Comparison of ENCODE assay signal across 24 cellular contexts in the genomic region with DNA sequence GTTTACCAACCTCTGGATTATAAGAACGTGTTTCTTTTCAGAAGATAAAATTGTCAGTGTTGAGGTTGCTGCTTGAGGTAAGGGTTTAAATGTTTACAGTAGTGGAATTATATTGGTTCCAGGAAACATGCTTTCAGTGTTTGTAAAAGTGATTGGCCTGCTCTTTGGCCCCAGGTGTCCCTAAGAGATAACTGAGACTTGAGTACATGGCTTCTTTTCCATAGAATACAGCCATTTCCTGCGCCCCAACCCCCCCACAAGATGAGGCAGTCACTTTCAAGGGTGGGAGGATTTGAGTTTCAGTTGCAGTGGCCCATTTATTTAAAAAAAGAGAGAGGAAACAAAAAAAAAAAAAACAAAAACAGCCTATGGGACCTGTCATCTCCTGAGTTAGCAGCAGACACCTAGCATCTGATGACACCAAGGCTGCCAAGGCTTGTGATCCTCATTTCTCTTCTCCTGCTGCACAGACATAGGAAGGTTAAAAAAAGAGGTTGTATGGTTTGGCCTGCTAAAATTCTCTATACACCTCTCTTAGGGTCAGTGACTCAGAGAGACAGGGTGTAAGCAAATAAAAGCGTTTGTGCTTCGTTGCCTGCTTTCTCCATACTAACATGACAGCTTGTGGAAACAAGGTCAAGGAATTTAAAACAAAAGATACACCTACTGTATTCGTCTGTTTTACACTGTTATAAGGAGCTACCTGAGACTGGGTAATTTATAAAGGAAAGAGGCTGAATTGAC. TPM values are rescaled to one million over a fixed set of nuclear protein-coding genes. Genes with fewer than 3 reads are reported as not detected.
"Had no signal": no experiment of that assay in that cellular context is flagged by ENCODE, and none has a peak within 500 bp of the region (broad histone marks: within the 10 kb centered on the region; RNA-seq: fewer than 3 reads in every experiment).

No MANE protein-coding gene starts in this region.

- DNase-seq: effector memory CD4-positive, alpha-beta T cell; gastrocnemius medialis; glutamatergic neuron; left ventricle myocardium inferior; mesenchymal stem cell; naive thymus-derived CD8-positive, alpha-beta T cell; posterior cingulate gyrus; sigmoid colon; stimulated activated CD4-positive, alpha-beta T cell treated with anti-CD3 and anti-CD28 coated beads, Interleukin-2, amount 100 ng/mL, for 48 hours; stimulated activated naive CD4-positive, alpha-beta T cell treated with Interleukin-2 at 50 U/mL for 16 hours had no signal

- H3K9me3 Mint-ChIP-seq: central memory CD8-positive, alpha-beta T cell; type B pancreatic cell had no signal

- H3K27ac ChIP-seq: epithelial cell of prostate, esophagus muscularis mucosa, gastrocnemius medialis, left ventricle myocardium inferior, neutrophil, sigmoid colon, skin epidermis, vagina had no signal

- H3K36me3 ChIP-seq: esophagus muscularis mucosa, gastrocnemius medialis, left ventricle myocardium inferior, neutrophil, sigmoid colon, vagina had no signal

- ATAC-seq: gastrocnemius medialis; naive thymus-derived CD8-positive, alpha-beta T cell had no signal

- H3K27ac Mint-ChIP-seq: naive thymus-derived CD8-positive, alpha-beta T cell; type B pancreatic cell had no signal

- H3K9me3 ChIP-seq: esophagus muscularis mucosa, gastrocnemius medialis, neutrophil, sigmoid colon, vagina had no signal

- H3K36me3 Mint-ChIP-seq: type B pancreatic cell had no signal

- H3K4me1 ChIP-seq: esophagus muscularis mucosa, gastrocnemius medialis, sigmoid colon, vagina had no signal

- H3K4me3 Mint-ChIP-seq: central memory CD8-positive, alpha-beta T cell; naive thymus-derived CD8-positive, alpha-beta T cell; type B pancreatic cell had no signal

- H3K4me1 Mint-ChIP-seq: central memory CD8-positive, alpha-beta T cell; naive thymus-derived CD8-positive, alpha-beta T cell had no signal

- H3K4me3 ChIP-seq: esophagus muscularis mucosa, gastrocnemius medialis, left ventricle myocardium inferior, lung, sigmoid colon, skin epidermis, vagina had no signal

- FAIRE-seq: endometrium had no signal

- H3K27me3 ChIP-seq: esophagus muscularis mucosa, gastrocnemius medialis, sigmoid colon, vagina had no signal

RNA-seq across cellular contexts. Expression of gene HTR4, which starts 28.1 kb away (rescaled TPM):
- total RNA-seq: fibroblast of villous mesenchyme; kidney epithelial cell; naive thymus-derived CD8-positive, alpha-beta T cell; osteoblast; pulmonary artery endothelial cell had no signal
- polyA plus RNA-seq: lung; naive thymus-derived CD8-positive, alpha-beta T cell; neural cell had no signal
